In the genomic region with DNA sequence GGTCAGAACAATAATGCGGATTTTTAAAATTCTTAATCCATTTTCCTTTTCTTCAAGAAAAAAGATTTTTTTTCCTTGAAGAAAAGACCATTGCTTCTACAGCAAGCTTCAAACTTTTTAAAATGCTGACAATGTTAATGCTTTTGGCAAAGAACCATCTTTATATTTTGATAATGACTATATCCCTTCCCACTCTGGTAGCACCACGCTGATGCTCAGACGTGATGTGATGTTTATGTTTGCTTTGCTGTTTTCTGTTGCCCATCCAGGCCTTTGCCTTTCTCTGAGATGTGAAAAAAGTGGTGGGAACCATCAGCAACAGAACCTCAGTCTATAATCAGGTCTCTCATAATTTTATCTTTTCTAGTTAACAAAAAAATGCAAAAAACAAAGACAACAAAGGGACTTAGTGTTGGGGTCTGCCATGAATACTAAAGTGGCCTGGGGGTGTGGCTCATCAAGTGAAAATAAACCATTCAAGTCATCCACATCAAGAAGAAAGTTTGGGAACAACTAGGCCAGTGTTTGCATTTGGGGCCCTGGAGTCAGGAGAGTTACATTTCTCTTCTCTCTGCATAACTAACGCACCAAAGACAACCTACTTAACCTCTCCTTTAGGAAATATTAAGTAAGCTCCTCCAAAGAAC, we compare ENCODE assay signal across 16 cellular contexts.
A peak's percentile ranks its signal among the peaks of the same experiment; 100 is the strongest.
DNase-seq lines count a peak whose midpoint lies in the region; ATAC-seq and TF ChIP-seq lines count a peak whose summit lies in the region.
"Had no signal": no experiment of that assay in that cellular context is flagged by ENCODE, and none has a peak within 500 bp of the region (broad histone marks: within the 10 kb centered on the region; RNA-seq: fewer than 3 reads in every experiment).

No MANE protein-coding gene starts in this region.

- peak overlapping the region in 55 of 59 donors; percentile 46 to 97 (median 84) for H3K27ac ChIP-seq in dorsolateral prefrontal cortex
- H3K27ac ChIP-seq: A549, adrenal gland, C4-2B, coronary artery, esophagus muscularis mucosa had no signal

- in situ Hi-C loops in SK-MEL-5 (cut with HindIII; ENCODE audit: low pct_unique_long_range_greater_than_20kb, low sequenced_read_pairs), result no loop called here

- ATAC-seq in HG03025 (IDR thresholded peaks at IDR 0.05; ENCODE audit: low FRiP score, unreplicated experiment) (no peak), GM21576 (IDR thresholded peaks at IDR 0.05; ENCODE audit: unreplicated experiment) (no peak)
- ATAC-seq: A549 had no signal

- H3K4me3 ChIP-seq in dorsolateral prefrontal cortex, result no peak overlapping the region
- H3K4me3 ChIP-seq: A549, adrenal gland, coronary artery, esophagus muscularis mucosa had no signal

- TF ChIP-seq CTCF in dorsolateral prefrontal cortex (IDR thresholded peaks at IDR 0.05 in 54 of 56, conservative IDR thresholded peaks at IDR 0.05 in 2 of 56; ENCODE audit: low read depth in 1 of 56, partially characterized antibody in 56 of 56), result no peak

- intact Hi-C loops in dorsolateral prefrontal cortex (cut with DNase I), result no loop called here

- DNase-seq in COLO829 (ENCODE audit: low spot score) (peak; percentile 63), SK-MEL-5 (ENCODE audit: low read depth, low spot score) (peak; percentile 84), dorsolateral prefrontal cortex (no peak), midbrain (lab: John Stamatoyannopoulos, UW) (peak; percentile 52), GM19238 (ENCODE audit: insufficient read length, low spot score) (no peak), NCI-H2107 treated with DMSO at 0.1 percent for 48 hours (lab: John Stamatoyannopoulos, UW; ENCODE audit: unreplicated experiment) (no peak)
- DNase-seq: adrenal gland, HFFc6, NCI-H1048, small intestine had no signal

- H3K27me3 ChIP-seq in dorsolateral prefrontal cortex, result no peaks in the 10 kb centered on the region
- H3K27me3 ChIP-seq: adrenal gland, esophagus muscularis mucosa had no signal

Comparison
In these comparisons a context has a peak if more than half of its experiments do, and no peak if none do; other contexts are left out.
1. DNase-seq: peak in COLO829 (single experiment), SK-MEL-5 (single experiment) and midbrain (single experiment); none in dorsolateral prefrontal cortex (0 of 10), GM19238 (single experiment) and NCI-H2107 treated with DMSO at 0.1 percent for 48 hours (single experiment).